ENCODE assay signal across 1 cellular context in genomic region chr2:191650896-191651773, GRCh38.
TF ChIP-seq lines count a peak whose summit lies in the region.

No MANE protein-coding gene starts in this region.

TF ChIP-seq in K562, 482 proteins besides CTCF, POLR2A, EP300 and RAD21 (continued from another document):
- no peak for TF ChIP-seq ZHX1 (conservative IDR thresholded peaks at IDR 0.05; ENCODE audit: low read length)
- TF ChIP-seq PHF21A (IDR thresholded peaks at IDR 0.05; ENCODE audit: borderline replicate concordance, low read depth), result no peak
- TF ChIP-seq ARHGAP35 (IDR thresholded peaks at IDR 0.05; ENCODE audit: partially characterized antibody), result no peak
- TF ChIP-seq HDAC8 (tag; IDR thresholded peaks at IDR 0.05), result no peak
- TF ChIP-seq ZNF274 (IDR thresholded peaks at IDR 0.05; ENCODE audit: borderline replicate concordance, low read depth, low read length), result no peak
- no peak for TF ChIP-seq TSC22D4 (tag; IDR thresholded peaks at IDR 0.05)
- TF ChIP-seq NFXL1 (CRISPR knock-in tag; IDR thresholded peaks at IDR 0.05), result no peak
- TF ChIP-seq ZNF174 (CRISPR knock-in tag; IDR thresholded peaks at IDR 0.05), result no peak
